8 cellular contexts compared by ENCODE assay signal in genomic region chr12:89494411-89495231, GRCh38. TPM values are rescaled to one million over a fixed set of nuclear protein-coding genes. Genes with fewer than 3 reads are reported as not detected.
DNase-seq lines count a peak whose midpoint lies in the region; ATAC-seq, FAIRE-seq and TF ChIP-seq lines count a peak whose summit lies in the region.

No MANE protein-coding gene starts in this region.

- no peak overlapping the region for H3K4me3 Mint-ChIP-seq in activated CD8-positive, alpha-beta T cell treated with anti-CD3 and anti-CD28 coated beads, Interleukin-2, amount 10 ng/mL, durations not matched to agents 7 days and 5 days

- H3K27me3 Mint-ChIP-seq in activated CD8-positive, alpha-beta T cell treated with anti-CD3 and anti-CD28 coated beads, Interleukin-2, amount 10 ng/mL, durations not matched to agents 7 days and 5 days (ENCODE audit: low read depth), result no peaks in the 10 kb centered on the region

- H3K9me3 Mint-ChIP-seq in activated CD8-positive, alpha-beta T cell treated with anti-CD3 and anti-CD28 coated beads, Interleukin-2, amount 10 ng/mL, durations not matched to agents 7 days and 5 days (ENCODE audit: insufficient read depth), result no peaks in the 10 kb centered on the region

- H3K36me3 Mint-ChIP-seq in activated CD8-positive, alpha-beta T cell treated with anti-CD3 and anti-CD28 coated beads, Interleukin-2, amount 10 ng/mL, durations not matched to agents 7 days and 5 days (ENCODE audit: low read depth), result peaks cover 47% of the 10 kb centered on the region

- POLR2A ChIA-PET in activated CD8-positive, alpha-beta T cell treated with anti-CD3 and anti-CD28 coated beads, Interleukin-2, amount 10 ng/mL, durations not matched to agents 7 days and 5 days (lab: Charles Lee), result no interaction called here

- ATAC-seq in HG02588 (IDR thresholded peaks at IDR 0.05; ENCODE audit: unreplicated experiment), result peak; percentile 56
- peak; percentile 58 for ATAC-seq in activated CD8-positive, alpha-beta T cell treated with anti-CD3 and anti-CD28 coated beads, Interleukin-2, amount 10 ng/mL, durations not matched to agents 7 days and 5 days

- H3K4me1 Mint-ChIP-seq in activated CD8-positive, alpha-beta T cell treated with anti-CD3 and anti-CD28 coated beads, Interleukin-2, amount 10 ng/mL, durations not matched to agents 7 days and 5 days (ENCODE audit: low read depth), result peaks cover 17% of the 10 kb centered on the region

- FAIRE-seq in HTR-8/SVneo (lab: Jason Lieb, UNC), result no peak

- in situ Hi-C loops in GM13976 (cut with MboI; ENCODE audit: low sequenced_read_pairs, unreplicated experiment), result no loop called here

- CTCF ChIA-PET in activated CD8-positive, alpha-beta T cell treated with anti-CD3 and anti-CD28 coated beads, Interleukin-2, amount 10 ng/mL, durations not matched to agents 7 days and 5 days (lab: Charles Lee), result interaction anchor here (0.9 to 3.0 kb wide), 3 partner anchors 10 to 30 kb away, joined by 3 to 11 read pairs (median 3); no protein-coding TSS in a partner anchor

- no peak for TF ChIP-seq CTCF in GM13976 (IDR thresholded peaks at IDR 0.05; ENCODE audit: borderline replicate concordance, control extremely low read depth, extremely low read depth, insufficient read depth, missing control alignments)

- peak; percentile 42 for DNase-seq in GM13976 (ENCODE audit: low spot score)
- no peak for DNase-seq in activated CD8-positive, alpha-beta T cell treated with anti-CD3 and anti-CD28 coated beads, Interleukin-2, amount 10 ng/mL, durations not matched to agents 7 days and 5 days
- DNase-seq in renal cortical epithelial cell (ENCODE audit: low read depth), result peak; percentile 13
- DNase-seq in HTR-8/SVneo (ENCODE audit: insufficient read length, low spot score), result no peak
- no peak for DNase-seq in NCI-H2196 treated with DMSO at 0.1 percent for 48 hours (lab: John Stamatoyannopoulos, UW; ENCODE audit: unreplicated experiment)
- no peak for DNase-seq in OCI-M1 (lab: John Stamatoyannopoulos, UW)
- DNase-seq in NCI-H345 (lab: John Stamatoyannopoulos, UW), result no peak

- peak overlapping the region; percentile 43 for H3K27ac Mint-ChIP-seq in activated CD8-positive, alpha-beta T cell treated with anti-CD3 and anti-CD28 coated beads, Interleukin-2, amount 10 ng/mL, durations not matched to agents 7 days and 5 days

RNA-seq across cellular contexts. Expression of gene GALNT4, which starts 30.0 kb away (rescaled TPM):
- total RNA-seq in activated CD8-positive, alpha-beta T cell treated with anti-CD3 and anti-CD28 coated beads, Interleukin-2, amount 10 ng/mL, durations not matched to agents 7 days and 5 days, result 10 to 100 TPM; 15.4 to 16.6 TPM
- 13.8 and 16.0 TPM in 2 replicates for total RNA-seq in renal cortical epithelial cell

RNA-seq across cellular contexts. Expression of gene POC1B, which starts 31.2 kb away (rescaled TPM):
- total RNA-seq in activated CD8-positive, alpha-beta T cell treated with anti-CD3 and anti-CD28 coated beads, Interleukin-2, amount 10 ng/mL, durations not matched to agents 7 days and 5 days, result 10 to 100 TPM; 47.7 to 49.4 TPM
- 17.3 and 17.4 TPM in 2 replicates for total RNA-seq in renal cortical epithelial cell

Comparison
In these comparisons a context has a peak if more than half of its experiments do, and no peak if none do; other contexts are left out.
1. DNase-seq: peak in GM13976 (single experiment) and renal cortical epithelial cell (single experiment); none in activated CD8-positive, alpha-beta T cell treated with anti-CD3 and anti-CD28 coated beads, Interleukin-2, amount 10 ng/mL, durations not matched to agents 7 days and 5 days (single experiment), HTR-8/SVneo (single experiment), NCI-H2196 treated with DMSO at 0.1 percent for 48 hours (single experiment), OCI-M1 (single experiment) and NCI-H345 (single experiment).